Comparison of ENCODE assay signal across 27 cellular contexts in the genomic region with DNA sequence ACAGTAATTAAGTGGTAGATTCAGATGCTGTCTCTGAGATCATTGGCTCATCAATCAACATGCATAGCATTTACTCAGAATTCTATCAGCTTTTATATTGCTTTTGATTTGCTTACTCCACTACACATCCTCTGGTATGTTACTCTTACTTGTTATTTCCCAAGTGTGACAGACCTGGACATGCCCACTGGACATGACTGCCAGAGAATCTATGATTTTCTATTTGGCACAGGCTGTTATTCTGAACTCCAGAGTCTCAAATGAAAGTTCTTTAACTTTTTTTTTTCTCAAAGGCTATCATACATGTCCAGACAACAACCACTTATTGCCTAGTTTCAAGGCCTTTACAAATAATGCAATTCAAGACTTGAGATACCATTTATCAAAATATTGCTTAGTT.
DNase-seq lines count a peak whose midpoint lies in the region; ATAC-seq, FAIRE-seq and TF ChIP-seq lines count a peak whose summit lies in the region.
"Had no signal": no experiment of that assay in that cellular context is flagged by ENCODE, and none has a peak within 500 bp of the region (broad histone marks: within the 10 kb centered on the region; RNA-seq: fewer than 3 reads in every experiment).

No MANE protein-coding gene starts in this region.

- H3K27ac ChIP-seq in breast epithelium: no peak overlapping the region
- no peak overlapping the region for H3K27ac ChIP-seq in foreskin keratinocyte
- H3K27ac ChIP-seq: A549; BLaER1 treated with 17β-estradiol and CSF1 and Interleukin-3, amounts not matched to agents 10 nM and 100 nM; GM23248 had no signal

- H3K4me1 Mint-ChIP-seq in MCF 10A (ENCODE audit: insufficient read depth, unreplicated experiment): no peaks in the 10 kb centered on the region
- H3K4me1 Mint-ChIP-seq: CD14-positive monocyte; CD8-positive, alpha-beta memory T cell had no signal

- H3K36me3 Mint-ChIP-seq in MCF 10A (ENCODE audit: insufficient read depth, unreplicated experiment): peaks cover 6% of the 10 kb centered on the region
- H3K36me3 Mint-ChIP-seq: CD14-positive monocyte; CD8-positive, alpha-beta memory T cell had no signal

- no peaks in the 10 kb centered on the region for H3K9me3 Mint-ChIP-seq in MCF 10A (ENCODE audit: unreplicated experiment)

- peak; percentile 32 for FAIRE-seq in bronchial epithelial cell (lab: Jason Lieb, UNC)
- FAIRE-seq: A549, D721Med, GM12891, GM18507, H1 had no signal

- no peak for ATAC-seq in foreskin keratinocyte
- no peak for ATAC-seq in HG03135 (IDR thresholded peaks at IDR 0.05; ENCODE audit: unreplicated experiment)
- no peak for ATAC-seq in GM21381 (IDR thresholded peaks at IDR 0.05; ENCODE audit: unreplicated experiment)
- ATAC-seq: A549 had no signal

- H3K4me3 Mint-ChIP-seq in MCF 10A (ENCODE audit: unreplicated experiment): no peak overlapping the region
- H3K4me3 Mint-ChIP-seq: CD14-positive monocyte; CD4-positive, alpha-beta T cell; CD8-positive, alpha-beta memory T cell had no signal

- DNase-seq in MCF 10A (ENCODE audit: unreplicated experiment) (peak; percentile 9), breast epithelium (ENCODE audit: low spot score in 2 of 2) (no peak), bronchial epithelial cell (ENCODE audit: low read depth) (peak; percentile 88), foreskin keratinocyte (peak; percentile 23 to 73), G401 (ENCODE audit: low spot score) (no peak)
- DNase-seq: 8988T; ACHN; AML-193; BE2C; CD4-positive, alpha-beta T cell; CD8-positive, alpha-beta memory T cell; DMS 273 treated with DMSO at 0.1 percent for 48 hours; DMS79; EL; GF-D8; GM23248; H7; HCEC 1CT had no signal

- TF ChIP-seq CTCF in MCF 10A (IDR thresholded peaks at IDR 0.05; ENCODE audit: unreplicated experiment): no peak
- TF ChIP-seq CTCF in breast epithelium (IDR thresholded peaks at IDR 0.05): no peak
- TF ChIP-seq CTCF in bronchial epithelial cell (IDR thresholded peaks at IDR 0.05; ENCODE audit: insufficient read depth, low read length, severe bottlenecking): no peak
- TF ChIP-seq CTCF in foreskin keratinocyte (conservative IDR thresholded peaks at IDR 0.05): no peak

- H3K4me3 ChIP-seq in breast epithelium (no peak overlapping the region), bronchial epithelial cell (ENCODE audit: low read depth, low read length) (no peak overlapping the region)
- H3K4me3 ChIP-seq: A549; BLaER1 treated with 17β-estradiol and CSF1 and Interleukin-3, amounts not matched to agents 10 nM and 100 nM; GM23248 had no signal

- intact Hi-C loops in MCF 10A (cut with micrococcal nuclease) (no loop called here), breast epithelium (cut with DNase I; ENCODE audit: low total_unique reads) (no loop called here)

- H3K27me3 Mint-ChIP-seq in MCF 10A (ENCODE audit: insufficient read depth, unreplicated experiment): no peaks in the 10 kb centered on the region
- H3K27me3 Mint-ChIP-seq: CD4-positive, alpha-beta T cell; CD8-positive, alpha-beta memory T cell had no signal

- no peak overlapping the region for H3K27ac Mint-ChIP-seq in MCF 10A (ENCODE audit: low read depth, unreplicated experiment)
- H3K27ac Mint-ChIP-seq: CD14-positive monocyte; CD4-positive, alpha-beta T cell; CD8-positive, alpha-beta memory T cell had no signal

- H3K9me3 ChIP-seq in breast epithelium: no peaks in the 10 kb centered on the region
- H3K9me3 ChIP-seq: BE2C had no signal

- in situ Hi-C loops in G401 (cut with HindIII; ENCODE audit: low sequenced_read_pairs): no loop called here

- H3K4me1 ChIP-seq in breast epithelium: no peaks in the 10 kb centered on the region
- H3K4me1 ChIP-seq in foreskin keratinocyte: no peaks in the 10 kb centered on the region
- H3K4me1 ChIP-seq: A549; BLaER1 treated with 17β-estradiol and CSF1 and Interleukin-3, amounts not matched to agents 10 nM and 100 nM had no signal

- POLR2A ChIA-PET in MCF 10A (lab: Yijun Ruan, JAX): interaction anchor here (0.5 to 2.6 kb wide), 9 partner anchors 8 to 309 kb away, joined by 3 to 8 read pairs (median 4); partner anchors contain the start of gene ARHGAP24

- H3K36me3 ChIP-seq in breast epithelium: no peaks in the 10 kb centered on the region
- no peaks in the 10 kb centered on the region for H3K36me3 ChIP-seq in bronchial epithelial cell (ENCODE audit: control insufficient read depth, insufficient read depth, low read length)
- H3K36me3 ChIP-seq: BE2C; BLaER1 treated with 17β-estradiol and CSF1 and Interleukin-3, amounts not matched to agents 10 nM and 100 nM had no signal

- no TSS peak for BruUV-seq in MCF 10A (replicated peaks; lab: Mats Ljungman, UMichigan)

- CTCF ChIA-PET in MCF 10A (lab: Yijun Ruan, JAX): interaction anchor here (0.6 to 4.3 kb wide), 4 partner anchors 11 to 266 kb away, joined by 3 to 25 read pairs (median 4); no protein-coding TSS in a partner anchor

- no peak for TF ChIP-seq POLR2A in breast epithelium (IDR thresholded peaks at IDR 0.05)

- no peaks in the 10 kb centered on the region for H3K27me3 ChIP-seq in breast epithelium
- no peaks in the 10 kb centered on the region for H3K27me3 ChIP-seq in bronchial epithelial cell (ENCODE audit: control insufficient read depth, insufficient read depth, low read length)
- no peaks in the 10 kb centered on the region for H3K27me3 ChIP-seq in foreskin keratinocyte
- H3K27me3 ChIP-seq: BE2C; BLaER1 treated with 17β-estradiol and CSF1 and Interleukin-3, amounts not matched to agents 10 nM and 100 nM had no signal

Comparison
In these comparisons a context has a peak if more than half of its experiments do, and no peak if none do; other contexts are left out.
1. DNase-seq: peak in MCF 10A (single experiment), bronchial epithelial cell (single experiment) and foreskin keratinocyte (2 of 2); none in breast epithelium (0 of 2) and G401 (single experiment).